Comparison of ENCODE assay signal across 8 cellular contexts in the genomic region with DNA sequence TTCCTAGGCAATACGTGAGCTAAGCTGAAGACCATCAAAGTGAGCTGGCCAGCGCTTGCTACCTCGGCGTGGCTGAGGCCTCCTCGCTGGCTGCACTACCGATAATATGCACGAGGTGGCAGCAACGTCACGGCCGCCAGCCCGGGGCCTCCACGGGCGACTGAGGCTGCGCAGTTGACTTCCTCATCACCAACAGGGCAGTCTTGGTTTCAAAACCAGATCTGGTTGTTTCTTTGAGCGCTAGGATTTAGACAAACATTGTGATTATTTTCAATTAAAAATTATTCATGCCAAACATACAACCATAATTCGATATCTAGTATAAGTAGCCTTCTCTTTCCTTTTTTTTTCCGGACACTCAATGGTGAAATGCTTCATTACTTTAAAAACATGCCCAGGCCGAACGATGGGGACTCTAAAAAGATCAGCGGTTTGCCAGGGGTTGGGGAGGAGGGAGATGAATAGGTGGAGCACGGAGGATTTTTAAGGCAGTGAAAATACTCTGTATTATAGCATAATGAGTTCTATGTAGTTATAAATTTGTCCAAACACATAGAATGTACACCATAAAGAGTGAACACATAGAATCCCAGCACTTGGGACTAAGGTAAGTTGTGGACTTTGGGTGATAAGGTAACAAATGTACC. TPM values are rescaled to one million over a fixed set of nuclear protein-coding genes. Genes with fewer than 3 reads are reported as not detected.
DNase-seq lines count a peak whose midpoint lies in the region; ATAC-seq and TF ChIP-seq lines count a peak whose summit lies in the region.

No MANE protein-coding gene starts in this region.

- no peak overlapping the region for H2AFZ ChIP-seq in DND-41 (ENCODE audit: low read depth, low read length)

- H4K20me1 ChIP-seq in DND-41 (ENCODE audit: insufficient read depth, low read length) = no peaks in the 10 kb centered on the region

- peak; percentile 82 for ATAC-seq in DND-41 (ENCODE audit: insufficient read depth, low read depth)
- peak; percentile 89 for ATAC-seq in GM21723 (IDR thresholded peaks at IDR 0.05; ENCODE audit: unreplicated experiment)

- DNase-seq in DND-41 (peak; percentile 56), LHCN-M2 (ENCODE audit: low read depth) (peak; percentile 64), SK-N-DZ (ENCODE audit: low spot score) (peak; percentile 73), glutamatergic neuron (peak; percentile 91), posterior vena cava (ENCODE audit: low spot score) (peak; percentile 95), ureter (ENCODE audit: low spot score) (peak; percentile 84)
- DNase-seq in activated naive CD4-positive, alpha-beta T cell treated with Interleukin-2 at 50 U/mL for 16 hours = peak; percentile 87

- H3K9me3 Mint-ChIP-seq in glutamatergic neuron (ENCODE audit: unreplicated experiment) = no peaks in the 10 kb centered on the region

- H3K9me3 ChIP-seq in DND-41 (ENCODE audit: insufficient read depth, low read length, severe bottlenecking) = no peaks in the 10 kb centered on the region

- H3K9ac ChIP-seq in DND-41 (ENCODE audit: low read depth, low read length) = no peak overlapping the region

- H3K4me1 Mint-ChIP-seq in glutamatergic neuron (ENCODE audit: low read depth, unreplicated experiment) = no peaks in the 10 kb centered on the region

- H3K4me3 Mint-ChIP-seq in glutamatergic neuron (ENCODE audit: unreplicated experiment) = no peak overlapping the region

- peak; percentile 89 for TF ChIP-seq CTCF in DND-41 (IDR thresholded peaks at IDR 0.05; ENCODE audit: borderline replicate concordance, extremely low read depth, low read length, poor library complexity, severe bottlenecking)
- TF ChIP-seq CTCF in glutamatergic neuron (IDR thresholded peaks at IDR 0.05; ENCODE audit: partially characterized antibody, unreplicated experiment) = peak; percentile 97

- H3K4me2 ChIP-seq in DND-41 (ENCODE audit: insufficient read depth, low read length) = no peak overlapping the region

- no peak overlapping the region for H3K27ac Mint-ChIP-seq in glutamatergic neuron (ENCODE audit: unreplicated experiment)

- H3K36me3 ChIP-seq in DND-41 (ENCODE audit: insufficient read depth, low read length) = no peaks in the 10 kb centered on the region

- H3K27me3 ChIP-seq in DND-41 (ENCODE audit: insufficient read depth, low read length, poor library complexity) = peaks cover 17% of the 10 kb centered on the region

- H3K27ac ChIP-seq in DND-41 (ENCODE audit: low read length) = no peak overlapping the region

- intact Hi-C loops in posterior vena cava (cut with DNase I) = no loop called here

- H3K36me3 Mint-ChIP-seq in glutamatergic neuron (ENCODE audit: unreplicated experiment) = peaks cover 4% of the 10 kb centered on the region

- H3K27me3 Mint-ChIP-seq in glutamatergic neuron (ENCODE audit: unreplicated experiment) = no peaks in the 10 kb centered on the region

- H3K4me3 ChIP-seq in DND-41 (ENCODE audit: low read depth in 1 of 2, low read length in 2 of 2) = no peak overlapping the region

- no peaks in the 10 kb centered on the region for H3K79me2 ChIP-seq in DND-41 (ENCODE audit: insufficient read depth, low read length)

- no peaks in the 10 kb centered on the region for H3K4me1 ChIP-seq in DND-41 (ENCODE audit: insufficient read depth, low read length)

RNA-seq across cellular contexts. Expression of a gene that starts 52.0 kb away (rescaled TPM):
- total RNA-seq in LHCN-M2 (2014; rRNA removed) = 102 and 120 TPM in 2 replicates
- 62.0 TPM for polyA plus RNA-seq in LHCN-M2 (2012)
- polyA plus RNA-seq in SK-N-DZ (2014; cell fraction: cytosol; rRNA removed) = 0.13 and 0.70 TPM in 2 replicates
- polyA plus RNA-seq in SK-N-DZ (2014; cell fraction: nucleus; rRNA removed) = 0.21 and 0.30 TPM in 2 replicates
- 0.54 TPM for total RNA-seq in glutamatergic neuron (ENCODE audit: unreplicated experiment)
- 100 to 1,000 TPM; 212 to 296 TPM for total RNA-seq in posterior vena cava
- 60.7 TPM for total RNA-seq in ureter

Comparison
In these comparisons a context has a peak if more than half of its experiments do, and no peak if none do; other contexts are left out.
1. RNA of a gene that starts 52.0 kb away (total RNA-seq): 212 to 296 TPM in posterior vena cava, 102 to 120 TPM in LHCN-M2 and 60.7 TPM in ureter (single experiment); 0.54 TPM in glutamatergic neuron (single experiment); every median in the first group is over 10 times any median in the second.
2. Peak in every context shown above with its lines, with median percentiles within 50 percentile points of each other: DNase-seq.